Comparison of ENCODE assay signal across 9 cellular contexts in genomic region chr7:99618726-99619125, GRCh38. TPM values are rescaled to one million over a fixed set of nuclear protein-coding genes. Genes with fewer than 3 reads are reported as not detected.
DNase-seq lines count a peak whose midpoint lies in the region; ATAC-seq and TF ChIP-seq lines count a peak whose summit lies in the region.
"Had no signal": no experiment of that assay in that cellular context is flagged by ENCODE, and none has a peak within 500 bp of the region (broad histone marks: within the 10 kb centered on the region; RNA-seq: fewer than 3 reads in every experiment).

No MANE protein-coding gene starts in this region.

- BruUV-seq in PC-3 (replicated peaks; lab: Mats Ljungman, UMichigan) = no TSS peak

- no peaks in the 10 kb centered on the region for H3K27me3 ChIP-seq in PC-3 (ENCODE audit: low read length)

- peak; percentile 49 for DNase-seq in ELF-1 (ENCODE audit: low read depth, low spot score)
- peak; percentile 94 for DNase-seq in PC-3
- no peak for DNase-seq in central memory CD8-positive, alpha-beta T cell (ENCODE audit: low spot score in 2 of 2)
- no peak for DNase-seq in neural crest cell (ENCODE audit: low read depth, low spot score)
- DNase-seq in posterior cingulate gyrus = no peak
- DNase-seq in NCI-H774 (lab: John Stamatoyannopoulos, UW) = no peak
- DNase-seq in NCI-H2107 treated with DMSO at 0.1 percent for 48 hours (lab: John Stamatoyannopoulos, UW; ENCODE audit: unreplicated experiment) = no peak
- DNase-seq: NCI-H2081 treated with DMSO at 0.1 percent for 48 hours had no signal

- H3K27ac ChIP-seq in PC-3 (ENCODE audit: low read length) = peak overlapping the region; percentile 54

- peaks cover 38% of the 10 kb centered on the region for H3K36me3 ChIP-seq in PC-3 (ENCODE audit: low read depth, low read length)

- H3K9me2 ChIP-seq in PC-3 (replicated peaks; ENCODE audit: low read length) = no peaks in the 10 kb centered on the region

- H3K27me3 Mint-ChIP-seq in central memory CD8-positive, alpha-beta T cell = no peaks in the 10 kb centered on the region
- H3K27me3 Mint-ChIP-seq in neural crest cell (ENCODE audit: low read depth) = no peaks in the 10 kb centered on the region

- peaks cover 35% of the 10 kb centered on the region for H3K36me3 Mint-ChIP-seq in central memory CD8-positive, alpha-beta T cell (ENCODE audit: insufficient read depth)
- peaks cover 3% of the 10 kb centered on the region for H3K36me3 Mint-ChIP-seq in neural crest cell (ENCODE audit: low read depth)

- no peaks in the 10 kb centered on the region for H3F3A ChIP-seq in PC-3 (ENCODE audit: low read length, unreplicated experiment)

- peak overlapping the region; percentile 98 for H3K4me2 ChIP-seq in PC-3 (ENCODE audit: low read length)

- intact Hi-C loops in PC-3 (cut with micrococcal nuclease) = loop anchor here (5.0 kb wide), 2 partner anchors 219 to 299 kb away; partner anchors contain the start of gene TRIM4
- intact Hi-C loops in posterior cingulate gyrus (cut with DNase I) = loop anchor here (5.0 kb wide), 1 partner anchor 61 kb away; the partner anchor contains the start of gene ZNF655

- H2AFZ ChIP-seq in PC-3 (ENCODE audit: low read length) = no peak overlapping the region

- H3K9me3 Mint-ChIP-seq in central memory CD8-positive, alpha-beta T cell = no peaks in the 10 kb centered on the region
- no peaks in the 10 kb centered on the region for H3K9me3 Mint-ChIP-seq in neural crest cell

- no peak overlapping the region; the same call in 1 of the 2 replicates for H3K9ac ChIP-seq in PC-3 (ENCODE audit: low read length)

- peaks cover 21% of the 10 kb centered on the region for H3K4me1 ChIP-seq in PC-3 (ENCODE audit: insufficient read depth, low read length)

- no peak for TF ChIP-seq CTCF in PC-3 (conservative IDR thresholded peaks at IDR 0.05; ENCODE audit: low read depth, low read length)
- no peak for TF ChIP-seq CTCF in neural crest cell (conservative IDR thresholded peaks at IDR 0.05)

- peaks cover 50% of the 10 kb centered on the region for H3K4me1 Mint-ChIP-seq in central memory CD8-positive, alpha-beta T cell
- H3K4me1 Mint-ChIP-seq in neural crest cell = peaks cover 33% of the 10 kb centered on the region

- H3K9me3 ChIP-seq in PC-3 (ENCODE audit: low read length) = no peaks in the 10 kb centered on the region

- no peak overlapping the region for H3K27ac Mint-ChIP-seq in central memory CD8-positive, alpha-beta T cell (ENCODE audit: low read depth)
- peak overlapping the region; percentile 38 for H3K27ac Mint-ChIP-seq in neural crest cell (ENCODE audit: unreplicated experiment)

- peaks cover 32% of the 10 kb centered on the region for H3K79me2 ChIP-seq in PC-3 (ENCODE audit: low read length)

- H4K20me1 ChIP-seq in PC-3 (ENCODE audit: low read length) = no peaks in the 10 kb centered on the region

- CTCF ChIA-PET in PC-3 (lab: Charles Lee) = no interaction called here

- ATAC-seq in PC-3 = peak; percentile 47
- no peak for ATAC-seq in central memory CD8-positive, alpha-beta T cell (replicated peaks; ENCODE audit: extremely low read depth, poor library complexity, severe bottlenecking)

- peak overlapping the region; percentile 96; the same call in 1 of the 2 replicates for H3K4me3 ChIP-seq in PC-3 (ENCODE audit: low read length)

- POLR2A ChIA-PET in PC-3 (lab: Charles Lee; ENCODE audit: unreplicated experiment) = no interaction called here

- peak overlapping the region; percentile 97 for H3K4me3 Mint-ChIP-seq in central memory CD8-positive, alpha-beta T cell
- H3K4me3 Mint-ChIP-seq in neural crest cell = peak overlapping the region; percentile 94

RNA-seq across cellular contexts. Expression of gene ZSCAN25, which starts 2.0 kb away (rescaled TPM):
- total RNA-seq in PC-3 (2014; rRNA removed) (13.9 and 18.9 TPM in 2 replicates), neural crest cell (23.4 and 26.4 TPM in 2 replicates)

RNA-seq across cellular contexts. Expression of gene TMEM225B, which starts 20.7 kb away (rescaled TPM):
- not detected in 2 replicates for total RNA-seq in PC-3 (2014; rRNA removed)
- 0.91 and 1.8 TPM in 2 replicates for total RNA-seq in neural crest cell
- total RNA-seq: glomerular endothelial cell had no signal

Comparison
In these comparisons a context has a peak if more than half of its experiments do, and no peak if none do; other contexts are left out.
1. DNase-seq: peak in ELF-1 (single experiment) and PC-3 (single experiment); none in central memory CD8-positive, alpha-beta T cell (0 of 2), neural crest cell (single experiment), posterior cingulate gyrus (0 of 10), NCI-H774 (single experiment) and NCI-H2107 treated with DMSO at 0.1 percent for 48 hours (single experiment).